21 cellular contexts compared by ENCODE assay signal in genomic region chr21:46603228-46603627, GRCh38. TPM values are rescaled to one million over a fixed set of nuclear protein-coding genes. Genes with fewer than 3 reads are reported as not detected.
DNase-seq lines count a peak whose midpoint lies in the region; ATAC-seq and TF ChIP-seq lines count a peak whose summit lies in the region.
"Had no signal": no experiment of that assay in that cellular context is flagged by ENCODE, and none has a peak within 500 bp of the region (broad histone marks: within the 10 kb centered on the region; RNA-seq: fewer than 3 reads in every experiment).

No MANE protein-coding gene starts in this region.

- H2AFZ ChIP-seq in osteoblast (ENCODE audit: low read length) (no peak overlapping the region), neuronal stem cell (ENCODE audit: low read length) (no peak overlapping the region)

- DNase-seq in GM03348 (ENCODE audit: low spot score) = peak; percentile 29
- DNase-seq in activated naive CD8-positive, alpha-beta T cell treated with anti-CD3 and anti-CD28 coated beads, Interleukin-2, amount 10 ng/mL, durations not matched to agents 7 days and 5 days = no peak
- DNase-seq in hippocampal formation (lab: John Stamatoyannopoulos, UW) = peak; percentile 34 to 48
- peak; percentile 55 for DNase-seq in osteoblast (ENCODE audit: insufficient read length, low spot score, missing footprints)
- DNase-seq in left lobe of liver (ENCODE audit: low spot score) = no peak
- DNase-seq in cerebellar nuclear complex (lab: John Stamatoyannopoulos, UW) = no peak
- DNase-seq in neuronal stem cell (ENCODE audit: low spot score) = no peak
- no peak for DNase-seq in activated CD8-positive, alpha-beta T cell treated with anti-CD3 and anti-CD28 coated beads, Interleukin-2, amount 10 ng/mL, durations not matched to agents 7 days and 5 days
- DNase-seq: activated CD4-positive, alpha-beta T cell treated with anti-CD3 and anti-CD28 coated beads for 48 hours; activated CD8-positive, alpha-beta memory T cell treated with anti-CD3 and anti-CD28 coated beads, Interleukin-2, amount 50 U/mL, for 4 hours; activated effector memory CD4-positive, alpha-beta T cell treated with Interleukin-2 at 50 U/mL for 16 hours; AML-193; Caco-2; left lung; NCI-H1105; NCI-H748 treated with DMSO at 0.1 percent for 48 hours; OCI-M1; sigmoid colon; stimulated activated naive CD8-positive, alpha-beta T cell treated with anti-CD3 and anti-CD28 coated beads, Interleukin-15, Interleukin-2, amounts not matched to agents 100 U/mL and 50 U/mL, for 24 hours had no signal

- H3K4me3 Mint-ChIP-seq in activated naive CD8-positive, alpha-beta T cell treated with anti-CD3 and anti-CD28 coated beads, Interleukin-2, amount 10 ng/mL, durations not matched to agents 7 days and 5 days = peak overlapping the region; percentile 49
- H3K4me3 Mint-ChIP-seq in activated CD8-positive, alpha-beta T cell treated with anti-CD3 and anti-CD28 coated beads, Interleukin-2, amount 10 ng/mL, durations not matched to agents 7 days and 5 days = no peak overlapping the region

- no peaks in the 10 kb centered on the region for H3K27me3 Mint-ChIP-seq in activated naive CD8-positive, alpha-beta T cell treated with anti-CD3 and anti-CD28 coated beads, Interleukin-2, amount 10 ng/mL, durations not matched to agents 7 days and 5 days
- no peaks in the 10 kb centered on the region for H3K27me3 Mint-ChIP-seq in activated CD8-positive, alpha-beta T cell treated with anti-CD3 and anti-CD28 coated beads, Interleukin-2, amount 10 ng/mL, durations not matched to agents 7 days and 5 days (ENCODE audit: low read depth)

- WGBS in neuronal stem cell (ENCODE audit: extremely low coverage in 2 of 2, insufficient read length in 2 of 2, insufficient replicate concordance in 1 of 2), 2 donors = no CpG with 5 or more reads among the region's 9 CpGs

- POLR2A ChIA-PET in activated naive CD8-positive, alpha-beta T cell treated with anti-CD3 and anti-CD28 coated beads, Interleukin-2, amount 10 ng/mL, durations not matched to agents 7 days and 5 days (lab: Charles Lee) = interaction anchor here (1.5 kb wide), 1 partner anchor 23 kb away, joined by 4 read pairs; no protein-coding TSS in a partner anchor
- POLR2A ChIA-PET in activated CD8-positive, alpha-beta T cell treated with anti-CD3 and anti-CD28 coated beads, Interleukin-2, amount 10 ng/mL, durations not matched to agents 7 days and 5 days (lab: Charles Lee) = no interaction called here

- H3K9me3 ChIP-seq in osteoblast (ENCODE audit: low read depth, low read length) (no peaks in the 10 kb centered on the region), neuronal stem cell (replicated peaks in 1 of 2; ENCODE audit: control insufficient read depth in 2 of 2, insufficient read depth in 1 of 2, low read depth in 1 of 2, low read length in 2 of 2) (no peaks in the 10 kb centered on the region)
- H3K9me3 ChIP-seq: Caco-2, left lung, sigmoid colon had no signal

- H3K4me2 ChIP-seq in osteoblast (ENCODE audit: insufficient read depth, low read length) (no peak overlapping the region), neuronal stem cell (ENCODE audit: insufficient read depth, low read length, poor library complexity, severe bottlenecking) (no peak overlapping the region)

- H3K27ac Mint-ChIP-seq in activated naive CD8-positive, alpha-beta T cell treated with anti-CD3 and anti-CD28 coated beads, Interleukin-2, amount 10 ng/mL, durations not matched to agents 7 days and 5 days = no peak overlapping the region
- H3K27ac Mint-ChIP-seq in activated CD8-positive, alpha-beta T cell treated with anti-CD3 and anti-CD28 coated beads, Interleukin-2, amount 10 ng/mL, durations not matched to agents 7 days and 5 days = no peak overlapping the region

- TF ChIP-seq CTCF in osteoblast (IDR thresholded peaks at IDR 0.05; ENCODE audit: extremely low read depth, low read depth, low read length) = no peak

- no peak overlapping the region for H3K23ac ChIP-seq in neuronal stem cell (ENCODE audit: low read depth, low read length, poor library complexity)

- no peaks in the 10 kb centered on the region for H3K9me3 Mint-ChIP-seq in activated naive CD8-positive, alpha-beta T cell treated with anti-CD3 and anti-CD28 coated beads, Interleukin-2, amount 10 ng/mL, durations not matched to agents 7 days and 5 days
- H3K9me3 Mint-ChIP-seq in activated CD8-positive, alpha-beta T cell treated with anti-CD3 and anti-CD28 coated beads, Interleukin-2, amount 10 ng/mL, durations not matched to agents 7 days and 5 days (ENCODE audit: insufficient read depth) = no peaks in the 10 kb centered on the region

- no peak overlapping the region for H3K18ac ChIP-seq in neuronal stem cell (ENCODE audit: low read length)

- ATAC-seq in activated naive CD8-positive, alpha-beta T cell treated with anti-CD3 and anti-CD28 coated beads, Interleukin-2, amount 10 ng/mL, durations not matched to agents 7 days and 5 days (ENCODE audit: low read depth) = no peak
- no peak for ATAC-seq in left lobe of liver
- no peak for ATAC-seq in activated CD8-positive, alpha-beta T cell treated with anti-CD3 and anti-CD28 coated beads, Interleukin-2, amount 10 ng/mL, durations not matched to agents 7 days and 5 days
- ATAC-seq: left lung; stimulated activated naive CD8-positive, alpha-beta T cell treated with anti-CD3 and anti-CD28 coated beads, Interleukin-15, Interleukin-2, amounts not matched to agents 100 U/mL and 50 U/mL, for 24 hours had no signal

- H2BK15ac ChIP-seq in neuronal stem cell (ENCODE audit: low read length) = no peak overlapping the region

- H3K9ac ChIP-seq in neuronal stem cell (ENCODE audit: low read depth, low read length, poor library complexity) = no peak overlapping the region

- peaks cover 2% of the 10 kb centered on the region for H3K36me3 Mint-ChIP-seq in activated naive CD8-positive, alpha-beta T cell treated with anti-CD3 and anti-CD28 coated beads, Interleukin-2, amount 10 ng/mL, durations not matched to agents 7 days and 5 days
- H3K36me3 Mint-ChIP-seq in activated CD8-positive, alpha-beta T cell treated with anti-CD3 and anti-CD28 coated beads, Interleukin-2, amount 10 ng/mL, durations not matched to agents 7 days and 5 days (ENCODE audit: low read depth) = no peaks in the 10 kb centered on the region

- no peaks in the 10 kb centered on the region for H4K20me1 ChIP-seq in osteoblast (ENCODE audit: insufficient read depth, low read length)

- H4K8ac ChIP-seq in neuronal stem cell (ENCODE audit: low read depth, low read length) = no peak overlapping the region

- H3K4me3 ChIP-seq in osteoblast (ENCODE audit: insufficient read depth, low read length) (no peak overlapping the region), neuronal stem cell (ENCODE audit: low read length in 2 of 2) (no peak overlapping the region)
- H3K4me3 ChIP-seq: left lung had no signal

- H3K36me3 ChIP-seq in osteoblast (ENCODE audit: insufficient read depth, low read length) (no peaks in the 10 kb centered on the region), neuronal stem cell (replicated peaks in 1 of 2; ENCODE audit: control insufficient read depth in 2 of 2, insufficient read depth in 2 of 2, low read length in 2 of 2) (no peaks in the 10 kb centered on the region)
- H3K36me3 ChIP-seq: left lung, sigmoid colon had no signal

- H2BK5ac ChIP-seq in neuronal stem cell (ENCODE audit: low read length) = no peak overlapping the region

- CTCF ChIA-PET in activated CD8-positive, alpha-beta T cell treated with anti-CD3 and anti-CD28 coated beads, Interleukin-2, amount 10 ng/mL, durations not matched to agents 7 days and 5 days (lab: Charles Lee) = no interaction called here

- no peak overlapping the region for H4K91ac ChIP-seq in neuronal stem cell (ENCODE audit: low read depth, low read length, poor library complexity)

- no peak overlapping the region for H2AK5ac ChIP-seq in neuronal stem cell (ENCODE audit: low read depth, low read length)

- no peak overlapping the region for H2BK12ac ChIP-seq in neuronal stem cell (ENCODE audit: low read length)

- H3K27me3 ChIP-seq in osteoblast (ENCODE audit: insufficient read depth, low read length) (peaks cover 6% of the 10 kb centered on the region), neuronal stem cell (ENCODE audit: control insufficient read depth in 3 of 3, insufficient read depth in 3 of 3, low read depth in 1 of 3, low read length in 3 of 3) (no peaks in the 10 kb centered on the region)
- H3K27me3 ChIP-seq: left lung, sigmoid colon had no signal

- H3K79me2 ChIP-seq in osteoblast (ENCODE audit: insufficient read depth, low read length) = no peaks in the 10 kb centered on the region

- H3K4ac ChIP-seq in neuronal stem cell (ENCODE audit: low read length) = no peak overlapping the region

- H2BK120ac ChIP-seq in neuronal stem cell (ENCODE audit: low read depth, low read length) = no peak overlapping the region

- H3K79me1 ChIP-seq in neuronal stem cell (ENCODE audit: low read depth, low read length) = no peaks in the 10 kb centered on the region

- H3K4me1 Mint-ChIP-seq in activated naive CD8-positive, alpha-beta T cell treated with anti-CD3 and anti-CD28 coated beads, Interleukin-2, amount 10 ng/mL, durations not matched to agents 7 days and 5 days = peaks cover 50% of the 10 kb centered on the region
- peaks cover 54% of the 10 kb centered on the region for H3K4me1 Mint-ChIP-seq in activated CD8-positive, alpha-beta T cell treated with anti-CD3 and anti-CD28 coated beads, Interleukin-2, amount 10 ng/mL, durations not matched to agents 7 days and 5 days (ENCODE audit: low read depth)

- H3K4me1 ChIP-seq in osteoblast (ENCODE audit: insufficient read depth, low read length) = peaks cover 11% of the 10 kb centered on the region
- peaks cover 19 to 51% of the 10 kb centered on the region in 2 donors for H3K4me1 ChIP-seq in neuronal stem cell (ENCODE audit: control insufficient read depth in 2 of 2, insufficient read depth in 1 of 2, low read depth in 1 of 2, low read length in 2 of 2)
- H3K4me1 ChIP-seq: Caco-2 had no signal

- no peak overlapping the region for H3K14ac ChIP-seq in neuronal stem cell (ENCODE audit: low read length)

- H3K27ac ChIP-seq in osteoblast (ENCODE audit: low read depth, low read length) (no peak overlapping the region), neuronal stem cell (replicated peaks; ENCODE audit: low read length) (no peak overlapping the region)
- H3K27ac ChIP-seq: left lung, sigmoid colon had no signal

RNA-seq across cellular contexts. Expression of gene S100B, which starts 1.7 kb away (rescaled TPM):
- 10 to 100 TPM; 15.8 to 16.3 TPM for total RNA-seq in activated naive CD8-positive, alpha-beta T cell treated with anti-CD3 and anti-CD28 coated beads, Interleukin-2, amount 10 ng/mL, durations not matched to agents 7 days and 5 days
- total RNA-seq in osteoblast (0.29 and 1.4 TPM in 2 replicates), left lobe of liver (not detected)
- 1.1 TPM for polyA plus RNA-seq in neuronal stem cell (2013, experiment 1 of 2)
- polyA plus RNA-seq in neuronal stem cell (2013, experiment 2 of 2) = 0.96 TPM
- 1 to 10 TPM; 8.5 to 9.5 TPM for total RNA-seq in activated CD8-positive, alpha-beta T cell treated with anti-CD3 and anti-CD28 coated beads, Interleukin-2, amount 10 ng/mL, durations not matched to agents 7 days and 5 days
- total RNA-seq: Caco-2, LHCN-M2, osteocyte had no signal

RNA-seq across cellular contexts. Expression of gene PRMT2, which starts 32.2 kb away (rescaled TPM):
- total RNA-seq in activated naive CD8-positive, alpha-beta T cell treated with anti-CD3 and anti-CD28 coated beads, Interleukin-2, amount 10 ng/mL, durations not matched to agents 7 days and 5 days = 100 to 1,000 TPM; 153 to 157 TPM
- total RNA-seq in osteoblast (134 and 136 TPM in 2 replicates), left lobe of liver (15.3 TPM)
- polyA plus RNA-seq in neuronal stem cell (2013, experiment 1 of 2) = 60.6 TPM
- 61.2 TPM for polyA plus RNA-seq in neuronal stem cell (2013, experiment 2 of 2)
- total RNA-seq in activated CD8-positive, alpha-beta T cell treated with anti-CD3 and anti-CD28 coated beads, Interleukin-2, amount 10 ng/mL, durations not matched to agents 7 days and 5 days = 100 to 1,000 TPM; 110 to 117 TPM

Comparison
In these comparisons a context has a peak if more than half of its experiments do, and no peak if none do; other contexts are left out.
1. DNase-seq: peak in GM03348 (single experiment), hippocampal formation (2 of 2) and osteoblast (single experiment); none in activated naive CD8-positive, alpha-beta T cell treated with anti-CD3 and anti-CD28 coated beads, Interleukin-2, amount 10 ng/mL, durations not matched to agents 7 days and 5 days (single experiment), left lobe of liver (single experiment), cerebellar nuclear complex (0 of 2), neuronal stem cell (single experiment) and activated CD8-positive, alpha-beta T cell treated with anti-CD3 and anti-CD28 coated beads, Interleukin-2, amount 10 ng/mL, durations not matched to agents 7 days and 5 days (single experiment).